Comparison of ENCODE assay signal across 1 cellular context in genomic region chr1:51518033-51518729, GRCh38.
TF ChIP-seq lines count a peak whose summit lies in the region.

No MANE protein-coding gene starts in this region.

TF ChIP-seq in HepG2, 621 proteins besides CTCF, POLR2A, EP300 and RAD21 (continued from another document and continues in another):
- TF ChIP-seq AKNA (CRISPR knock-in tag; IDR thresholded peaks at IDR 0.05; ENCODE audit: borderline replicate concordance) (no peak), ZNF761 (CRISPR knock-in tag; conservative IDR thresholded peaks at IDR 0.05) (no peak), SNAPC2 (CRISPR knock-in tag; IDR thresholded peaks at IDR 0.05) (no peak), TMF1 (CRISPR knock-in tag; IDR thresholded peaks at IDR 0.05; ENCODE audit: low read depth) (no peak), NFYC (CRISPR knock-in tag; IDR thresholded peaks at IDR 0.05) (no peak), ELF3 (CRISPR knock-in tag; IDR thresholded peaks at IDR 0.05) (peak; percentile 73), ZNF747 (CRISPR knock-in tag; IDR thresholded peaks at IDR 0.05; ENCODE audit: borderline replicate concordance) (no peak), ELK4 (CRISPR knock-in tag; IDR thresholded peaks at IDR 0.05; ENCODE audit: borderline replicate concordance) (no peak), ZMAT5 (CRISPR knock-in tag; IDR thresholded peaks at IDR 0.05; ENCODE audit: borderline replicate concordance, low read depth) (no peak), ZNF557 (CRISPR knock-in tag; IDR thresholded peaks at IDR 0.05) (no peak), ZNF136 (CRISPR knock-in tag; IDR thresholded peaks at IDR 0.05; ENCODE audit: low read depth) (no peak), IRF2 (CRISPR knock-in tag; IDR thresholded peaks at IDR 0.05) (no peak), NONO (IDR thresholded peaks at IDR 0.05) (no peak), NONO (CRISPR knock-in tag; conservative IDR thresholded peaks at IDR 0.05) (0 out of 2 replicates have a peak, but pooled peaks have one; percentile 27), CSRNP1 (CRISPR knock-in tag; IDR thresholded peaks at IDR 0.05) (peak; percentile 34; the same call in 1 of the 2 replicates), KLF13 (CRISPR knock-in tag; IDR thresholded peaks at IDR 0.05) (no peak), FOXP4 (CRISPR knock-in tag; IDR thresholded peaks at IDR 0.05) (peak; percentile 35; the same call in 1 of the 2 replicates), ZFYVE20 (CRISPR knock-in tag; IDR thresholded peaks at IDR 0.05; ENCODE audit: borderline replicate concordance, low read depth) (no peak), HNF1B (CRISPR knock-in tag; IDR thresholded peaks at IDR 0.05) (0 out of 2 replicates have a peak, but pooled peaks have one; percentile 45), BCL3 (CRISPR knock-in tag; IDR thresholded peaks at IDR 0.05) (no peak), ZNF143 (CRISPR knock-in tag; IDR thresholded peaks at IDR 0.05) (no peak), MED1 (CRISPR knock-in tag; IDR thresholded peaks at IDR 0.05) (0 out of 2 replicates have a peak, but pooled peaks have one; percentile 6), ATF7 (IDR thresholded peaks at IDR 0.05) (no peak), ATF7 (CRISPR knock-in tag; IDR thresholded peaks at IDR 0.05) (no peak), BRF2 (CRISPR knock-in tag; IDR thresholded peaks at IDR 0.05) (0 out of 2 replicates have a peak, but pooled peaks have one; percentile 25), REL (CRISPR knock-in tag; conservative IDR thresholded peaks at IDR 0.05) (no peak), EED (CRISPR knock-in tag; IDR thresholded peaks at IDR 0.05) (no peak), HOXA7 (CRISPR knock-in tag; IDR thresholded peaks at IDR 0.05) (no peak), KLF11 (CRISPR knock-in tag; IDR thresholded peaks at IDR 0.05) (no peak), MYPOP (CRISPR knock-in tag; IDR thresholded peaks at IDR 0.05) (peak; percentile 49; the same call in 1 of the 2 replicates), DR1 (CRISPR knock-in tag; IDR thresholded peaks at IDR 0.05) (no peak), RFX1 (IDR thresholded peaks at IDR 0.05) (no peak)
- TF ChIP-seq, protein P1, sequence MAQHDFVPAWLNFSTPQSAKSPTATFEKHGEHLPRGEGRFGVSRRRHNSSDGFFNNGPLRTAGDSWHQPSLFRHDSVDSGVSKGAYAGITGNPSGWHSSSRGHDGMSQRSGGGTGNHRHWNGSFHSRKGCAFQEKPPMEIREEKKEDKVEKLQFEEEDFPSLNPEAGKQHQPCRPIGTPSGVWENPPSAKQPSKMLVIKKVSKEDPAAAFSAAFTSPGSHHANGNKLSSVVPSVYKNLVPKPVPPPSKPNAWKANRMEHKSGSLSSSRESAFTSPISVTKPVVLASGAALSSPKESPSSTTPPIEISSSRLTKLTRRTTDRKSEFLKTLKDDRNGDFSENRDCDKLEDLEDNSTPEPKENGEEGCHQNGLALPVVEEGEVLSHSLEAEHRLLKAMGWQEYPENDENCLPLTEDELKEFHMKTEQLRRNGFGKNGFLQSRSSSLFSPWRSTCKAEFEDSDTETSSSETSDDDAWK (CRISPR knock-in tag; IDR thresholded peaks at IDR 0.05) = no peak
- TF ChIP-seq, protein P2, sequence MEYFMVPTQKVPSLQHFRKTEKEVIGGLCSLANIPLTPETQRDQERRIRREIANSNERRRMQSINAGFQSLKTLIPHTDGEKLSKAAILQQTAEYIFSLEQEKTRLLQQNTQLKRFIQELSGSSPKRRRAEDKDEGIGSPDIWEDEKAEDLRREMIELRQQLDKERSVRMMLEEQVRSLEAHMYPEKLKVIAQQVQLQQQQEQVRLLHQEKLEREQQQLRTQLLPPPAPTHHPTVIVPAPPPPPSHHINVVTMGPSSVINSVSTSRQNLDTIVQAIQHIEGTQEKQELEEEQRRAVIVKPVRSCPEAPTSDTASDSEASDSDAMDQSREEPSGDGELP (IDR thresholded peaks at IDR 0.05; ENCODE audit: borderline replicate concordance, low read depth) = peak; percentile 20; the same call in 1 of the 2 replicates
- TF ChIP-seq, protein P3, sequence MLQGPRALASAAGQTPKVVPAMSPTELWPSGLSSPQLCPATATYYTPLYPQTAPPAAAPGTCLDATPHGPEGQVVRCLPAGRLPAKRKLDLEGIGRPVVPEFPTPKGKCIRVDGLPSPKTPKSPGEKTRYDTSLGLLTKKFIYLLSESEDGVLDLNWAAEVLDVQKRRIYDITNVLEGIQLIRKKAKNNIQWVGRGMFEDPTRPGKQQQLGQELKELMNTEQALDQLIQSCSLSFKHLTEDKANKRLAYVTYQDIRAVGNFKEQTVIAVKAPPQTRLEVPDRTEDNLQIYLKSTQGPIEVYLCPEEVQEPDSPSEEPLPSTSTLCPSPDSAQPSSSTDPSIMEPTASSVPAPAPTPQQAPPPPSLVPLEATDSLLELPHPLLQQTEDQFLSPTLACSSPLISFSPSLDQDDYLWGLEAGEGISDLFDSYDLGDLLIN (CRISPR knock-in tag; IDR thresholded peaks at IDR 0.05; ENCODE audit: borderline replicate concordance) = no peak
